In genomic region chr19:38375748-38376147, GRCh38 we compare ENCODE assay signal across 7 cellular contexts. TPM values are rescaled to one million over a fixed set of nuclear protein-coding genes. Genes with fewer than 3 reads are reported as not detected.
A peak's percentile ranks its signal among the peaks of the same experiment; 100 is the strongest.
DNase-seq lines count a peak whose midpoint lies in the region; ATAC-seq, FAIRE-seq and TF ChIP-seq lines count a peak whose summit lies in the region.
"Had no signal": no experiment of that assay in that cellular context is flagged by ENCODE, and none has a peak within 500 bp of the region (broad histone marks: within the 10 kb centered on the region; RNA-seq: fewer than 3 reads in every experiment).

No MANE protein-coding gene starts in this region.

- peak overlapping the region; percentile 86 for H3K4me2 ChIP-seq in HepG2 (ENCODE audit: low read depth, low read length)

- H3K27me3 Mint-ChIP-seq in CD14-positive monocyte (ENCODE audit: low read depth in 3 of 3), result peaks cover 5 to 10% (median 7%) of the 10 kb centered on the region in 3 donors

- peaks cover 22% of the 10 kb centered on the region for H3K79me2 ChIP-seq in HepG2 (ENCODE audit: insufficient read depth, low read length)

- H3K9me3 ChIP-seq in HepG2 (ENCODE audit: low read length), result no peaks in the 10 kb centered on the region

- H3K27ac Mint-ChIP-seq in CD14-positive monocyte, result peak overlapping the region in 4 of 7 donors; percentile 97 to 99 (median 98)

- FAIRE-seq in HepG2 (lab: Jason Lieb, UNC), result no peak
- FAIRE-seq: GM19239 had no signal

- H3K36me3 Mint-ChIP-seq in CD14-positive monocyte, result peaks cover 24 to 47% of the 10 kb centered on the region in 2 donors

- no peak for TF ChIP-seq POLR2A in HepG2 (IDR thresholded peaks at IDR 0.05; ENCODE audit: insufficient read depth in 1 of 2, low read depth in 2 of 2, low read length in 2 of 2)

- DNase-seq in CD14-positive monocyte (ENCODE audit: low spot score), result no peak
- DNase-seq in HepG2 (ENCODE audit: low spot score), result no peak
- DNase-seq in germinal center (ENCODE audit: low spot score), result no peak
- no peak for DNase-seq in DMS53 (lab: John Stamatoyannopoulos, UW)

- no peak for TF ChIP-seq RAD21 in HepG2 (CRISPR knock-in tag; IDR thresholded peaks at IDR 0.05)

- peaks cover 2% of the 10 kb centered on the region; the same call in 1 of the 2 replicates for H4K20me1 ChIP-seq in HepG2 (ENCODE audit: insufficient read depth, low read length)

- ATAC-seq in HepG2 (no peak), esophagus mucosa (no peak)

- CTCF ChIA-PET in HepG2 (lab: Yijun Ruan, JAX; ENCODE audit: low intra/inter-chr PET ratio, low total read pairs), result no interaction called here

- 66% methylated on average over 5 of the region's 5 CpGs for WGBS in HepG2 (ENCODE audit: low lambda C conversion rate)

- H3K9ac ChIP-seq in HepG2 (ENCODE audit: insufficient read depth, low read depth, low read length), result peak overlapping the region; percentile 94

- in situ Hi-C loops in HepG2 (cut with HindIII; ENCODE audit: extremely low pct_ligation_motif_present, low pct_unique_long_range_greater_than_20kb), result no loop called here

- peaks cover 0 to 2% (median 0%) of the 10 kb centered on the region in 7 donors for H3K9me3 Mint-ChIP-seq in CD14-positive monocyte

- H2AFZ ChIP-seq in HepG2 (ENCODE audit: low read length), result no peak overlapping the region

- peak overlapping the region; percentile 99 to 100 for H3K4me3 Mint-ChIP-seq in CD14-positive monocyte

- TF ChIP-seq EP300 in HepG2 (IDR thresholded peaks at IDR 0.05; ENCODE audit: low read depth in 2 of 2, low read length in 2 of 2) (no peak), HepG2 (CRISPR knock-in tag; IDR thresholded peaks at IDR 0.05; ENCODE audit: borderline replicate concordance) (no peak)

- H3K27ac ChIP-seq in HepG2 (ENCODE audit: extremely low read length, insufficient read depth, low read length), result peak overlapping the region; percentile 84

- H3K27me3 ChIP-seq in HepG2 (ENCODE audit: control insufficient read depth in 1 of 2, insufficient read depth in 2 of 2, low read length in 2 of 2), result no peaks in the 10 kb centered on the region; a peak in 1 of 5 replicates

- H3K4me1 ChIP-seq in HepG2 (ENCODE audit: insufficient read depth, low read length), result peaks cover 22% of the 10 kb centered on the region

- POLR2A ChIA-PET in HepG2 (lab: Yijun Ruan, JAX), result interaction anchor here (1.1 to 3.3 kb wide), 2 partner anchors 12 to 27 kb away, joined by 5 to 30 read pairs; partner anchors contain the start of genes FAM98C and GGN

- intact Hi-C loops in CD14-positive monocyte (cut with micrococcal nuclease), result loop anchor here in 1 of 2 donors (2.0 kb wide), 1 partner anchor 133 kb away; no protein-coding TSS in a partner anchor
- intact Hi-C loops in HepG2 (cut with micrococcal nuclease; ENCODE audit: unreplicated experiment), result no loop called here

- H3K36me3 ChIP-seq in HepG2 (replicated peaks in 1 of 2; ENCODE audit: control insufficient read depth in 1 of 2, insufficient read depth in 2 of 2, low read length in 2 of 2), result peaks cover 8 to 27% of the 10 kb centered on the region in 2 experiments; a peak in 4 of 5 replicates

- H3K4me3 ChIP-seq in WI38 (ENCODE audit: low read depth, low read length), result peak overlapping the region; percentile 93
- peak overlapping the region; percentile 87 to 99 (median 92) for H3K4me3 ChIP-seq in HepG2 (replicated peaks in 1 of 3; ENCODE audit: insufficient read depth in 1 of 3, low read depth in 2 of 3, low read length in 3 of 3)

- BruUV-seq in HepG2 (replicated peaks; lab: Mats Ljungman, UMichigan), result no TSS peak

- peaks cover 24% of the 10 kb centered on the region for H3K4me1 Mint-ChIP-seq in CD14-positive monocyte

- TF ChIP-seq CTCF in CD14-positive monocyte (IDR thresholded peaks at IDR 0.05), result no peak
- no peak for TF ChIP-seq CTCF in WI38 (IDR thresholded peaks at IDR 0.05; ENCODE audit: low read depth, low read length)
- TF ChIP-seq CTCF in HepG2 (CRISPR knock-in tag; IDR thresholded peaks at IDR 0.05), result no peak

RNA-seq across cellular contexts. Expression of gene PSMD8, which starts 1.4 kb away (rescaled TPM):
- 100 to 1,000 TPM; 179 to 207 TPM for polyA plus RNA-seq in CD14-positive monocyte
- total RNA-seq in HepG2 (2016; rRNA removed; fragmentation: Illumina TruSeq; extraction: Trizol), result 162 and 182 TPM in 2 replicates
- total RNA-seq in HepG2 (2016; cell fraction: cytosol; rRNA removed; fragmentation: Illumina TruSeq; extraction: Trizol; ENCODE audit: low read depth), result 33.9 and 38.1 TPM in 2 replicates
- total RNA-seq in HepG2 (2016; cell fraction: insoluble cytoplasmic fraction; rRNA removed; fragmentation: Illumina TruSeq; extraction: Trizol), result 152 and 200 TPM in 2 replicates
- 48.9 and 51.9 TPM in 2 replicates for total RNA-seq in HepG2 (2016; cell fraction: membrane; rRNA removed; fragmentation: Illumina TruSeq; extraction: Trizol)
- 54.2 and 57.6 TPM in 2 replicates for total RNA-seq in HepG2 (2016; cell fraction: nucleus; rRNA removed; fragmentation: Illumina TruSeq; extraction: Trizol)
- 296 and 301 TPM in 2 replicates for polyA plus RNA-seq in HepG2 (2011; rRNA removed)
- polyA plus RNA-seq in HepG2 (2011; cell fraction: cytosol; rRNA removed), result 291 and 381 TPM in 2 replicates
- polyA plus RNA-seq in HepG2 (2011; cell fraction: nucleus; rRNA removed), result 94.6 and 107 TPM in 2 replicates
- polyA plus RNA-seq in HepG2 (2012), result 96.4 and 131 TPM in 2 replicates
- 42.7 and 43.8 TPM in 2 replicates for polyA plus RNA-seq in HepG2 (2016; cell fraction: cytosol; fragmentation: Illumina TruSeq; extraction: Trizol; ENCODE audit: low read depth)
- polyA plus RNA-seq in HepG2 (2016; cell fraction: insoluble cytoplasmic fraction; fragmentation: Illumina TruSeq; extraction: Trizol; ENCODE audit: low read depth), result 227 and 233 TPM in 2 replicates
- polyA plus RNA-seq in HepG2 (2016; cell fraction: membrane; fragmentation: Illumina TruSeq; extraction: Trizol; ENCODE audit: low read depth), result 48.1 and 50.0 TPM in 2 replicates
- 103 and 107 TPM in 2 replicates for polyA plus RNA-seq in HepG2 (2016; cell fraction: nucleus; fragmentation: Illumina TruSeq; extraction: Trizol; ENCODE audit: insufficient read depth, low read depth)
- polyA minus RNA-seq in HepG2 (2011; rRNA and poly(A)+ RNA removed; ENCODE audit: low replicate concordance), result 239 and 250 TPM in 2 replicates
- polyA minus RNA-seq in HepG2 (2011; cell fraction: cytosol; rRNA and poly(A)+ RNA removed), result 71.2 and 79.0 TPM in 2 replicates
- 39.3 and 41.1 TPM in 2 replicates for polyA minus RNA-seq in HepG2 (2011; cell fraction: nucleus; rRNA and poly(A)+ RNA removed)
- 154 TPM for total RNA-seq in esophagus mucosa

RNA-seq across cellular contexts. Expression of gene GGN, which starts 12.1 kb away (rescaled TPM):
- polyA plus RNA-seq in CD14-positive monocyte (under 1 TPM in 1 of 2 donors, not detected in 1; 0.12 TPM), HepG2 (2011; rRNA removed) (0.07 TPM in 1 of 2 replicates, not detected in the other)
- total RNA-seq in HepG2 (2016; rRNA removed; fragmentation: Illumina TruSeq; extraction: Trizol) (not detected in 2 replicates), esophagus mucosa (not detected)
- not detected in 2 replicates for total RNA-seq in HepG2 (2016; cell fraction: cytosol; rRNA removed; fragmentation: Illumina TruSeq; extraction: Trizol; ENCODE audit: low read depth)
- total RNA-seq in HepG2 (2016; cell fraction: insoluble cytoplasmic fraction; rRNA removed; fragmentation: Illumina TruSeq; extraction: Trizol), result not detected in 2 replicates
- total RNA-seq in HepG2 (2016; cell fraction: membrane; rRNA removed; fragmentation: Illumina TruSeq; extraction: Trizol), result not detected in 2 replicates
- total RNA-seq in HepG2 (2016; cell fraction: nucleus; rRNA removed; fragmentation: Illumina TruSeq; extraction: Trizol), result not detected in 2 replicates
- not detected in 2 replicates for polyA plus RNA-seq in HepG2 (2011; cell fraction: cytosol; rRNA removed)
- 0.06 and 0.14 TPM in 2 replicates for polyA plus RNA-seq in HepG2 (2011; cell fraction: nucleus; rRNA removed)
- polyA plus RNA-seq in HepG2 (2012), result 0.08 and 0.28 TPM in 2 replicates
- polyA plus RNA-seq in HepG2 (2016; cell fraction: cytosol; fragmentation: Illumina TruSeq; extraction: Trizol; ENCODE audit: low read depth), result not detected in 2 replicates
- not detected in 2 replicates for polyA plus RNA-seq in HepG2 (2016; cell fraction: insoluble cytoplasmic fraction; fragmentation: Illumina TruSeq; extraction: Trizol; ENCODE audit: low read depth)
- not detected in 2 replicates for polyA plus RNA-seq in HepG2 (2016; cell fraction: membrane; fragmentation: Illumina TruSeq; extraction: Trizol; ENCODE audit: low read depth)
- not detected in 2 replicates for polyA plus RNA-seq in HepG2 (2016; cell fraction: nucleus; fragmentation: Illumina TruSeq; extraction: Trizol; ENCODE audit: insufficient read depth, low read depth)
- not detected in 2 replicates for polyA minus RNA-seq in HepG2 (2011; rRNA and poly(A)+ RNA removed; ENCODE audit: low replicate concordance)
- polyA minus RNA-seq in HepG2 (2011; cell fraction: cytosol; rRNA and poly(A)+ RNA removed), result not detected in 2 replicates
- not detected in 2 replicates for polyA minus RNA-seq in HepG2 (2011; cell fraction: nucleus; rRNA and poly(A)+ RNA removed)

RNA-seq across cellular contexts. Expression of gene SPRED3, which starts 12.7 kb away (rescaled TPM):
- polyA plus RNA-seq in CD14-positive monocyte, result not detected
- 0.06 and 0.15 TPM in 2 replicates for total RNA-seq in HepG2 (2016; rRNA removed; fragmentation: Illumina TruSeq; extraction: Trizol)
- total RNA-seq in HepG2 (2016; cell fraction: cytosol; rRNA removed; fragmentation: Illumina TruSeq; extraction: Trizol; ENCODE audit: low read depth), result 0.09 TPM in 1 of 2 replicates, not detected in the other
- total RNA-seq in HepG2 (2016; cell fraction: insoluble cytoplasmic fraction; rRNA removed; fragmentation: Illumina TruSeq; extraction: Trizol), result 0.19 TPM in 1 of 2 replicates, not detected in the other
- 0.15 and 0.28 TPM in 2 replicates for total RNA-seq in HepG2 (2016; cell fraction: membrane; rRNA removed; fragmentation: Illumina TruSeq; extraction: Trizol)
- total RNA-seq in HepG2 (2016; cell fraction: nucleus; rRNA removed; fragmentation: Illumina TruSeq; extraction: Trizol), result not detected in 2 replicates
- 0.17 and 0.54 TPM in 2 replicates for polyA plus RNA-seq in HepG2 (2011; rRNA removed)
- 0.04 and 0.08 TPM in 2 replicates for polyA plus RNA-seq in HepG2 (2011; cell fraction: cytosol; rRNA removed)
- polyA plus RNA-seq in HepG2 (2011; cell fraction: nucleus; rRNA removed), result 2.7 TPM in 2 replicates
- polyA plus RNA-seq in HepG2 (2012), result 0.03 and 0.43 TPM in 2 replicates
- 0.02 TPM in 2 replicates for polyA plus RNA-seq in HepG2 (2016; cell fraction: cytosol; fragmentation: Illumina TruSeq; extraction: Trizol; ENCODE audit: low read depth)
- polyA plus RNA-seq in HepG2 (2016; cell fraction: insoluble cytoplasmic fraction; fragmentation: Illumina TruSeq; extraction: Trizol; ENCODE audit: low read depth), result 0.10 and 0.17 TPM in 2 replicates
- 0.13 TPM in 2 replicates for polyA plus RNA-seq in HepG2 (2016; cell fraction: membrane; fragmentation: Illumina TruSeq; extraction: Trizol; ENCODE audit: low read depth)
- 0.59 and 2.3 TPM in 2 replicates for polyA plus RNA-seq in HepG2 (2016; cell fraction: nucleus; fragmentation: Illumina TruSeq; extraction: Trizol; ENCODE audit: insufficient read depth, low read depth)
- 0.44 and 2.6 TPM in 2 replicates for polyA minus RNA-seq in HepG2 (2011; rRNA and poly(A)+ RNA removed; ENCODE audit: low replicate concordance)
- not detected in 2 replicates for polyA minus RNA-seq in HepG2 (2011; cell fraction: cytosol; rRNA and poly(A)+ RNA removed)
- 1.5 and 1.7 TPM in 2 replicates for polyA minus RNA-seq in HepG2 (2011; cell fraction: nucleus; rRNA and poly(A)+ RNA removed)
- total RNA-seq in esophagus mucosa, result 0.56 TPM

RNA-seq across cellular contexts. Expression of gene FAM98C, which starts 27.1 kb away (rescaled TPM):
- polyA plus RNA-seq in CD14-positive monocyte (10 to 100 TPM in 1 of 2 donors, 1 to 10 TPM in 1; 8.5 to 12.6 TPM), HepG2 (2011; rRNA removed) (11.0 and 11.5 TPM in 2 replicates)
- total RNA-seq in HepG2 (2016; rRNA removed; fragmentation: Illumina TruSeq; extraction: Trizol) (7.4 and 10.0 TPM in 2 replicates), esophagus mucosa (20.8 TPM)
- total RNA-seq in HepG2 (2016; cell fraction: cytosol; rRNA removed; fragmentation: Illumina TruSeq; extraction: Trizol; ENCODE audit: low read depth), result 6.0 TPM in 2 replicates
- total RNA-seq in HepG2 (2016; cell fraction: insoluble cytoplasmic fraction; rRNA removed; fragmentation: Illumina TruSeq; extraction: Trizol), result 6.7 and 10.1 TPM in 2 replicates
- 6.6 and 6.9 TPM in 2 replicates for total RNA-seq in HepG2 (2016; cell fraction: membrane; rRNA removed; fragmentation: Illumina TruSeq; extraction: Trizol)
- total RNA-seq in HepG2 (2016; cell fraction: nucleus; rRNA removed; fragmentation: Illumina TruSeq; extraction: Trizol), result 7.8 and 8.6 TPM in 2 replicates
- polyA plus RNA-seq in HepG2 (2011; cell fraction: cytosol; rRNA removed), result 5.8 and 10.9 TPM in 2 replicates
- polyA plus RNA-seq in HepG2 (2011; cell fraction: nucleus; rRNA removed), result 28.8 and 32.0 TPM in 2 replicates
- polyA plus RNA-seq in HepG2 (2012), result 5.4 and 7.0 TPM in 2 replicates
- polyA plus RNA-seq in HepG2 (2016; cell fraction: cytosol; fragmentation: Illumina TruSeq; extraction: Trizol; ENCODE audit: low read depth), result 5.1 and 5.9 TPM in 2 replicates
- 7.4 and 8.0 TPM in 2 replicates for polyA plus RNA-seq in HepG2 (2016; cell fraction: insoluble cytoplasmic fraction; fragmentation: Illumina TruSeq; extraction: Trizol; ENCODE audit: low read depth)
- 5.4 and 6.1 TPM in 2 replicates for polyA plus RNA-seq in HepG2 (2016; cell fraction: membrane; fragmentation: Illumina TruSeq; extraction: Trizol; ENCODE audit: low read depth)
- polyA plus RNA-seq in HepG2 (2016; cell fraction: nucleus; fragmentation: Illumina TruSeq; extraction: Trizol; ENCODE audit: insufficient read depth, low read depth), result 18.2 and 20.4 TPM in 2 replicates
- polyA minus RNA-seq in HepG2 (2011; rRNA and poly(A)+ RNA removed; ENCODE audit: low replicate concordance), result 5.8 and 6.2 TPM in 2 replicates
- 4.2 and 5.5 TPM in 2 replicates for polyA minus RNA-seq in HepG2 (2011; cell fraction: cytosol; rRNA and poly(A)+ RNA removed)
- 3.7 and 4.5 TPM in 2 replicates for polyA minus RNA-seq in HepG2 (2011; cell fraction: nucleus; rRNA and poly(A)+ RNA removed)

RNA-seq across cellular contexts. Expression of gene CATSPERG, which starts 40.1 kb away (rescaled TPM):
- polyA plus RNA-seq in CD14-positive monocyte (1 to 10 TPM; 3.9 to 4.6 TPM), HepG2 (2011; rRNA removed) (0.55 and 0.86 TPM in 2 replicates)
- total RNA-seq in HepG2 (2016; rRNA removed; fragmentation: Illumina TruSeq; extraction: Trizol) (0.21 and 1.0 TPM in 2 replicates), esophagus mucosa (2.0 TPM)
- 0.10 and 0.26 TPM in 2 replicates for total RNA-seq in HepG2 (2016; cell fraction: cytosol; rRNA removed; fragmentation: Illumina TruSeq; extraction: Trizol; ENCODE audit: low read depth)
- 0.43 TPM in 1 of 2 replicates, not detected in the other for total RNA-seq in HepG2 (2016; cell fraction: insoluble cytoplasmic fraction; rRNA removed; fragmentation: Illumina TruSeq; extraction: Trizol)
- total RNA-seq in HepG2 (2016; cell fraction: membrane; rRNA removed; fragmentation: Illumina TruSeq; extraction: Trizol), result 0.19 TPM in 1 of 2 replicates, not detected in the other
- 1.3 and 1.9 TPM in 2 replicates for total RNA-seq in HepG2 (2016; cell fraction: nucleus; rRNA removed; fragmentation: Illumina TruSeq; extraction: Trizol)
- polyA plus RNA-seq in HepG2 (2011; cell fraction: cytosol; rRNA removed), result 0.19 and 0.21 TPM in 2 replicates
- 3.8 and 4.6 TPM in 2 replicates for polyA plus RNA-seq in HepG2 (2011; cell fraction: nucleus; rRNA removed)
- polyA plus RNA-seq in HepG2 (2012), result 0.71 and 0.78 TPM in 2 replicates
- 0.11 TPM in 1 of 2 replicates, not detected in the other for polyA plus RNA-seq in HepG2 (2016; cell fraction: cytosol; fragmentation: Illumina TruSeq; extraction: Trizol; ENCODE audit: low read depth)
- polyA plus RNA-seq in HepG2 (2016; cell fraction: insoluble cytoplasmic fraction; fragmentation: Illumina TruSeq; extraction: Trizol; ENCODE audit: low read depth), result not detected in 2 replicates
- polyA plus RNA-seq in HepG2 (2016; cell fraction: membrane; fragmentation: Illumina TruSeq; extraction: Trizol; ENCODE audit: low read depth), result 0.05 and 0.06 TPM in 2 replicates
- 0.44 and 0.88 TPM in 2 replicates for polyA plus RNA-seq in HepG2 (2016; cell fraction: nucleus; fragmentation: Illumina TruSeq; extraction: Trizol; ENCODE audit: insufficient read depth, low read depth)
- 2.0 and 2.1 TPM in 2 replicates for polyA minus RNA-seq in HepG2 (2011; rRNA and poly(A)+ RNA removed; ENCODE audit: low replicate concordance)
- 0.18 and 0.30 TPM in 2 replicates for polyA minus RNA-seq in HepG2 (2011; cell fraction: cytosol; rRNA and poly(A)+ RNA removed)
- polyA minus RNA-seq in HepG2 (2011; cell fraction: nucleus; rRNA and poly(A)+ RNA removed), result 3.1 and 3.3 TPM in 2 replicates
